9 cellular contexts compared by ENCODE assay signal in genomic region chr15:71752604-71753289, GRCh38. TPM values are rescaled to one million over a fixed set of nuclear protein-coding genes. Genes with fewer than 3 reads are reported as not detected.
DNase-seq lines count a peak whose midpoint lies in the region; ATAC-seq, FAIRE-seq and TF ChIP-seq lines count a peak whose summit lies in the region.
"Had no signal": no experiment of that assay in that cellular context is flagged by ENCODE, and none has a peak within 500 bp of the region (broad histone marks: within the 10 kb centered on the region; RNA-seq: fewer than 3 reads in every experiment).

No MANE protein-coding gene starts in this region.

- peak; percentile 47 to 62 for TF ChIP-seq RAD21 in liver (IDR thresholded peaks at IDR 0.05)

- H3K27me3 Mint-ChIP-seq in astrocyte (ENCODE audit: low read depth, unreplicated experiment) = no peaks in the 10 kb centered on the region
- H3K27me3 Mint-ChIP-seq: brain had no signal

- 76% methylated on average over 11 of the region's 11 CpGs for WGBS in liver

- peak overlapping the region; percentile 30 for H3K27ac Mint-ChIP-seq in astrocyte (ENCODE audit: unreplicated experiment)

- no peak for ATAC-seq in HG02840 (IDR thresholded peaks at IDR 0.05; ENCODE audit: low FRiP score, unreplicated experiment)
- ATAC-seq in GM21825 (IDR thresholded peaks at IDR 0.05; ENCODE audit: unreplicated experiment) = no peak

- H3K27me3 ChIP-seq in MG63 (no peaks in the 10 kb centered on the region), astrocyte (ENCODE audit: insufficient read depth, low read length) (no peaks in the 10 kb centered on the region), liver (ENCODE audit: control insufficient read depth in 4 of 4, insufficient read depth in 4 of 4, low read length in 3 of 4) (no peaks in the 10 kb centered on the region)

- H3K4me2 ChIP-seq in astrocyte (ENCODE audit: low read length) = peak overlapping the region; percentile 38

- peaks cover 12% of the 10 kb centered on the region for H3K36me3 ChIP-seq in MG63
- no peaks in the 10 kb centered on the region for H3K36me3 ChIP-seq in astrocyte (ENCODE audit: insufficient read depth, low read length)
- H3K36me3 ChIP-seq in liver (ENCODE audit: control insufficient read depth in 4 of 4, insufficient read depth in 3 of 4, low read depth in 1 of 4, low read length in 3 of 4) = peaks cover 0 to 5% (median 2%) of the 10 kb centered on the region in 4 donors

- H3K4me3 ChIP-seq in MG63 (no peak overlapping the region), astrocyte (ENCODE audit: insufficient read depth, low read depth, low read length) (no peak overlapping the region), liver (ENCODE audit: low read depth in 1 of 3, low read length in 3 of 3) (no peak overlapping the region)

- H3K27ac ChIP-seq in astrocyte (ENCODE audit: low read depth, low read length) = peak overlapping the region; percentile 68
- no peak overlapping the region for H3K27ac ChIP-seq in liver (ENCODE audit: low read depth in 1 of 2, low read length in 2 of 2)

- H3K4me1 ChIP-seq in astrocyte (ENCODE audit: insufficient read depth, low read length) = peaks cover 29% of the 10 kb centered on the region
- H3K4me1 ChIP-seq in liver (ENCODE audit: control insufficient read depth in 4 of 4, insufficient read depth in 4 of 4, low read length in 3 of 4) = peaks cover 1 to 7% (median 4%) of the 10 kb centered on the region in 4 donors

- H2AFZ ChIP-seq in astrocyte (ENCODE audit: low read depth, low read length) = no peak overlapping the region

- H3K79me2 ChIP-seq in astrocyte (ENCODE audit: insufficient read depth, low read length) = no peaks in the 10 kb centered on the region

- TF ChIP-seq CTCF in astrocyte (IDR thresholded peaks at IDR 0.05; ENCODE audit: insufficient read depth, low read depth, low read length) (peak; percentile 76), liver (IDR thresholded peaks at IDR 0.05; ENCODE audit: low read depth, low read length, missing input control) (peak; percentile 25)

- no peaks in the 10 kb centered on the region for H3K36me3 Mint-ChIP-seq in astrocyte (ENCODE audit: low read depth, unreplicated experiment)

- H3K9me3 Mint-ChIP-seq in astrocyte (ENCODE audit: unreplicated experiment) = peaks cover 2% of the 10 kb centered on the region

- no peaks in the 10 kb centered on the region for H4K20me1 ChIP-seq in astrocyte (ENCODE audit: insufficient read depth, low read length)

- no peak overlapping the region for H3K4me3 Mint-ChIP-seq in astrocyte (ENCODE audit: unreplicated experiment)
- H3K4me3 Mint-ChIP-seq: brain had no signal

- H3K9me3 ChIP-seq in MG63 (no peaks in the 10 kb centered on the region), astrocyte (ENCODE audit: insufficient read depth, low read depth, low read length) (no peaks in the 10 kb centered on the region), liver (ENCODE audit: control insufficient read depth in 4 of 4, low read length in 3 of 4) (no peaks in the 10 kb centered on the region)

- peaks cover 21% of the 10 kb centered on the region for H3K4me1 Mint-ChIP-seq in astrocyte (ENCODE audit: low read depth, unreplicated experiment)

- no peak for FAIRE-seq in astrocyte (lab: Jason Lieb, UNC)

- DNase-seq in NOMO-1 treated with DMSO at 0.1 percent for 48 hours (lab: John Stamatoyannopoulos, UW; ENCODE audit: unreplicated experiment) = peak; percentile 25
- no peak for DNase-seq in NOMO-1 treated with dmso at 0.1 percent for 144 hours (lab: John Stamatoyannopoulos, UW; ENCODE audit: unreplicated experiment)
- DNase-seq in MG63 = peak; percentile 93
- DNase-seq in astrocyte (ENCODE audit: low read depth) = peak; percentile 98
- no peak for DNase-seq in mesenteric fat pad (ENCODE audit: low spot score)

- H3K9ac ChIP-seq in astrocyte (ENCODE audit: low read length) (peak overlapping the region; percentile 20), liver (ENCODE audit: low read depth in 1 of 2, low read length in 2 of 2) (no peak overlapping the region)

TF ChIP-seq in liver, 16 proteins besides CTCF, POLR2A, EP300 and RAD21:
- TF ChIP-seq REST (IDR thresholded peaks at IDR 0.05) (no peak), RXRA (IDR thresholded peaks at IDR 0.05) (no peak)
TF ChIP-seq in liver: peak in this region for 0.

RNA-seq across cellular contexts. Expression of gene NR2E3, which starts 57.6 kb away (rescaled TPM):
- total RNA-seq in MG63 (2014; rRNA removed; shearing (Covaris generic); ENCODE audit: low replicate concordance) = 0.43 TPM in 1 of 2 replicates, not detected in the other
- not detected in 2 replicates for total RNA-seq in astrocyte
- total RNA-seq in liver = under 1 TPM in 1 of 2 donors, not detected in 1; 0.17 TPM
- under 1 TPM in 1 of 2 donors, not detected in 1; 0.18 TPM for polyA plus RNA-seq in liver
- total RNA-seq in mesenteric fat pad = not detected

Comparison
In these comparisons a context has a peak if more than half of its experiments do, and no peak if none do; other contexts are left out.
1. DNase-seq: peak in NOMO-1 treated with DMSO at 0.1 percent for 48 hours (single experiment), MG63 (single experiment) and astrocyte (single experiment); none in NOMO-1 treated with dmso at 0.1 percent for 144 hours (single experiment) and mesenteric fat pad (single experiment).